ENCODE assay signal across 8 cellular contexts in genomic region chr5:146447734-146448380, GRCh38. TPM values are rescaled to one million over a fixed set of nuclear protein-coding genes. Genes with fewer than 3 reads are reported as not detected.
DNase-seq lines count a peak whose midpoint lies in the region; ATAC-seq, FAIRE-seq and TF ChIP-seq lines count a peak whose summit lies in the region.

No MANE protein-coding gene starts in this region.

- peaks cover 2% of the 10 kb centered on the region; the same call in 1 of the 2 replicates for H3K9me3 ChIP-seq in AG04450 (ENCODE audit: control insufficient read depth, insufficient read depth, low read length)
- H3K9me3 ChIP-seq in breast epithelium = no peaks in the 10 kb centered on the region

- H3K27me3 ChIP-seq in AG04450 (ENCODE audit: control insufficient read depth, insufficient read depth, low read length) = no peaks in the 10 kb centered on the region
- no peaks in the 10 kb centered on the region for H3K27me3 ChIP-seq in breast epithelium

- POLR2A ChIA-PET in AG04450 (lab: Yijun Ruan, JAX) = no interaction called here

- DNase-seq in AG04450 (ENCODE audit: low read depth, low spot score) (no peak), RKO (ENCODE audit: low spot score) (peak; percentile 90), breast epithelium (ENCODE audit: low spot score in 2 of 2) (no peak), memory B cell (ENCODE audit: low spot score in 2 of 2) (no peak), D721Med (ENCODE audit: insufficient read length, low spot score) (no peak)

- TF ChIP-seq POLR2A in breast epithelium (IDR thresholded peaks at IDR 0.05) = no peak

- TF ChIP-seq CTCF in AG04450 (IDR thresholded peaks at IDR 0.05; ENCODE audit: low read depth, low read length) (no peak), breast epithelium (IDR thresholded peaks at IDR 0.05) (no peak), D721Med (IDR thresholded peaks at IDR 0.05; ENCODE audit: insufficient read depth, missing control alignments) (no peak)

- FAIRE-seq in D721Med (lab: Jason Lieb, UNC) = no peak

- H3K9me3 Mint-ChIP-seq in memory B cell = no peaks in the 10 kb centered on the region

- no peaks in the 10 kb centered on the region for H3K27me3 Mint-ChIP-seq in memory B cell

- H3K36me3 Mint-ChIP-seq in memory B cell = no peaks in the 10 kb centered on the region

- intact Hi-C loops in breast epithelium (cut with DNase I; ENCODE audit: low total_unique reads) = no loop called here

- ATAC-seq in GM18519 (IDR thresholded peaks at IDR 0.05; ENCODE audit: low FRiP score, unreplicated experiment) (peak; percentile 5), HG03045 (IDR thresholded peaks at IDR 0.05; ENCODE audit: unreplicated experiment) (peak; percentile 23), memory B cell (ENCODE audit: low read depth) (peak; percentile 32)

- CTCF ChIA-PET in AG04450 (lab: Charles Lee) = interaction anchor here (1.2 to 2.2 kb wide), 7 partner anchors 11 to 1084 kb away, joined by 3 to 23 read pairs (median 7); no protein-coding TSS in a partner anchor

- peak overlapping the region; percentile 96 for H3K4me3 Mint-ChIP-seq in memory B cell

- H3K4me1 Mint-ChIP-seq in memory B cell = peaks cover 25% of the 10 kb centered on the region

- H3K4me1 ChIP-seq in breast epithelium = peaks cover 3 to 19% of the 10 kb centered on the region in 2 donors

- no peaks in the 10 kb centered on the region for H3K36me3 ChIP-seq in breast epithelium

- peak overlapping the region; percentile 93 for H3K4me3 ChIP-seq in AG04450 (ENCODE audit: low read depth, low read length)
- H3K4me3 ChIP-seq in breast epithelium = peak overlapping the region; percentile 87 to 100 (median 94)

- H3K27ac Mint-ChIP-seq in memory B cell = peak overlapping the region; percentile 94

- H3K27ac ChIP-seq in AG04450 (ENCODE audit: low read depth, low read length) = peak overlapping the region; percentile 83
- H3K27ac ChIP-seq in breast epithelium = peak overlapping the region; percentile 93
- peak overlapping the region; percentile 31 for H3K27ac ChIP-seq in temporal lobe (ENCODE audit: low read depth, low read length)

RNA-seq across cellular contexts. Expression of gene TCERG1, which starts 0.7 kb away (rescaled TPM):
- polyA plus RNA-seq in AG04450 (2011; rRNA removed) = 43.1 and 46.4 TPM in 2 replicates
- polyA minus RNA-seq in AG04450 (2011; rRNA and poly(A)+ RNA removed) = 78.2 and 83.5 TPM in 2 replicates
- total RNA-seq in breast epithelium (100 to 1,000 TPM in 1 of 3 donors, 10 to 100 TPM in 2; 48.0 to 119 (median 79.3) TPM), temporal lobe (65.9 TPM)

Comparison
In these comparisons a context has a peak if more than half of its experiments do, and no peak if none do; other contexts are left out.
1. H3K27ac ChIP-seq: peak in every context shown above with its lines; median percentile 93 in breast epithelium; 83 in AG04450; 31 in temporal lobe.